Comparison of ENCODE assay signal across 1 cellular context in genomic region chr4:173489514-173489913, GRCh38.
TF ChIP-seq lines count a peak whose summit lies in the region.

No MANE protein-coding gene starts in this region.

TF ChIP-seq in GM23338, 12 proteins besides CTCF, POLR2A, EP300 and RAD21 (continued from another document):
- TF ChIP-seq ZNF462 (CRISPR knock-in tag; IDR thresholded peaks at IDR 0.05): no peak
- no peak for TF ChIP-seq EZH2 (IDR thresholded peaks at IDR 0.05; ENCODE audit: low read depth, unreplicated experiment)
- TF ChIP-seq NANOG (IDR thresholded peaks at IDR 0.05; ENCODE audit: borderline replicate concordance): peak; percentile 94
- TF ChIP-seq EZH2phosphoT487 (IDR thresholded peaks at IDR 0.05; ENCODE audit: unreplicated experiment): no peak
- no peak for TF ChIP-seq CREB1 (CRISPR knock-in tag; IDR thresholded peaks at IDR 0.05; ENCODE audit: low read depth)
